In the genomic region with DNA sequence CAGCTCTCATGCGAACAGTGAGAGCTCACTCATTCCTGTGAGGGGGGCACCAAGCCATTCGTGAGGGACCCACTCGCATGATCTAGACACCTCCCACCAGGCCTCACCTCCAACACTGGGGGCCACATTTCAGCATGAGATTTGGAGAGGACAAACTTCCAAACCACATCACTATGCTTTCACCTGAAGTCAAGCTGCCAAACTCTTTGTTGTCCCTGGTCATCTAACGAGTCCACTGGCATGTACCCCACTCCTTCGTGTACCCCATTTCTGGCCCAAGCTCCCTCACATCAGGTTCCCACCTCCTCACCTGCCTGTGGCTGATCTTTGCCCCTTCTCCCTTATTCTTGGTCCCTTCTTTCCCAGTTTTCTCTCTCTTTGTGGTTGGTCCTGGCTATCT, we compare ENCODE assay signal across 15 cellular contexts.
"Had no signal": no experiment of that assay in that cellular context is flagged by ENCODE, and none has a peak within 500 bp of the region (broad histone marks: within the 10 kb centered on the region; RNA-seq: fewer than 3 reads in every experiment).

No MANE protein-coding gene starts in this region.

- H3K27ac ChIP-seq: cardiac muscle cell, neutrophil, right lobe of liver had no signal

- H3K9me3 ChIP-seq: neutrophil, right lobe of liver had no signal

- H3K4me3 ChIP-seq: cardiac muscle cell, lung, right lobe of liver had no signal

- H3K36me3 ChIP-seq: cardiac muscle cell, neutrophil, right lobe of liver had no signal

- H3K27me3 ChIP-seq: cardiac muscle cell, right lobe of liver had no signal

- DNase-seq: activated CD4-positive, alpha-beta T cell treated with anti-CD3 and anti-CD28 coated beads, Interleukin-2, amount 50 U/mL, for 1 hour; activated CD4-positive, CD25-positive, alpha-beta regulatory T cell; activated gamma-delta T cell; activated naive CD8-positive, alpha-beta T cell treated with anti-CD3 and anti-CD28 coated beads for 36 hours; activated T-cell treated with anti-CD3 and anti-CD28 coated beads, Interleukin-2, amount 50 U/mL, for 4 hours; anterior cingulate cortex; effector memory CD4-positive, alpha-beta T cell; hypothalamus; naive thymus-derived CD4-positive, alpha-beta T cell; right lobe of liver; SHP77 treated with DMSO at 0.1 percent for 48 hours; stimulated activated CD4-positive, alpha-beta T cell treated with anti-CD3 and anti-CD28 coated beads, Interleukin-2, amount 100 ng/mL, for 48 hours had no signal

- ATAC-seq: activated T-cell treated with anti-CD3 and anti-CD28 coated beads, Interleukin-2, amount 50 U/mL, for 4 hours; naive thymus-derived CD4-positive, alpha-beta T cell had no signal
